Comparison of ENCODE assay signal across 29 cellular contexts in genomic region chr5:135735831-135736230, GRCh38.
"Had no signal": no experiment of that assay in that cellular context is flagged by ENCODE, and none has a peak within 500 bp of the region (broad histone marks: within the 10 kb centered on the region; RNA-seq: fewer than 3 reads in every experiment).

No MANE protein-coding gene starts in this region.

- H3K9me3 ChIP-seq: gastroesophageal sphincter, right atrium auricular region, thyroid gland had no signal

- H3K27me3 Mint-ChIP-seq: stimulated activated memory B cell treated with anti-CD40 and anti-IgM and Interleukin-4, amounts not matched to agents 10 μg/mL and 1 μg/mL and 100 μg/mL, for 72 hours had no signal

- H3K27ac ChIP-seq: gastroesophageal sphincter, hepatocyte, right atrium auricular region, thyroid gland, VCaP had no signal

- DNase-seq: activated CD4-positive, alpha-beta T cell treated with anti-CD3 and anti-CD28 coated beads for 48 hours; activated CD4-positive, alpha-beta T cell treated with anti-CD3 and anti-CD28 coated beads, Interleukin-2, amount 50 U/mL, for 48 hours; activated gamma-delta T cell treated with Interleukin-2 at 50 U/mL for 16 hours; activated naive CD4-positive, alpha-beta T cell treated with anti-CD3 and anti-CD28 coated beads, Interleukin-2, amount 50 U/mL, for 16 hours; activated T-cell treated with anti-CD3 and anti-CD28 coated beads, Interleukin-2, amount 50 U/mL, for 4 hours; effector CD8-positive, alpha-beta T cell; left cardiac atrium; left ventricle myocardium superior; mammary epithelial cell; naive B cell; occipital lobe; stimulated activated CD4-positive, alpha-beta T cell treated with anti-CD3 and anti-CD28 coated beads, Interleukin-1b, Interleukin-23, amount 100 ng/mL, for 48 hours; stimulated activated CD4-positive, alpha-beta T cell treated with anti-CD3 and anti-CD28 coated beads, Interleukin-4, amount 100 ng/mL, for 4 hours; stimulated activated CD8-positive, alpha-beta memory T cell treated with anti-CD3 and anti-CD28 coated beads, Interleukin-4, amount 100 ng/mL, for 48 hours; stimulated activated naive CD8-positive, alpha-beta T cell treated with anti-CD3 and anti-CD28 coated beads, Interleukin-15, amount 100 ng/mL, for 72 hours; substantia nigra; T-helper 9 cell; thyroid gland had no signal

- H3K36me3 Mint-ChIP-seq: mesothelial cell of epicardium; naive B cell; stimulated activated memory B cell treated with anti-CD40 and anti-IgM and Interleukin-4, amounts not matched to agents 10 μg/mL and 1 μg/mL and 100 μg/mL, for 72 hours had no signal

- H3K9me3 Mint-ChIP-seq: activated T-cell treated with anti-CD3 and anti-CD28 coated beads, Interleukin-2, amount 50 U/mL, for 4 hours; activated T-helper 17 cell treated with anti-CD3 and anti-CD28 coated beads, Interleukin-2, amount 50 U/mL, for 72 hours; central memory CD8-positive, alpha-beta T cell; mesothelial cell of epicardium; stimulated activated memory B cell treated with anti-CD40 and anti-IgM and Interleukin-4, amounts not matched to agents 10 μg/mL and 1 μg/mL and 100 μg/mL, for 72 hours; stimulated activated naive CD8-positive, alpha-beta T cell treated with anti-CD3 and anti-CD28 coated beads, Interleukin-15, amount 100 ng/mL, for 72 hours; T-helper 1 cell treated with Interleukin-12 subunit alpha and Interleukin-12 subunit beta and Interleukin-4 antibody, amounts not matched to agents 30 μg/mL and 1 μg/mL, for 36 hours had no signal

- H3K27me3 ChIP-seq: gastroesophageal sphincter, hepatocyte, right atrium auricular region, thyroid gland had no signal

- ATAC-seq: activated CD4-positive, CD25-positive, alpha-beta regulatory T cell treated with anti-CD3 and anti-CD28 coated beads, Interleukin-2, amount 50 U/mL, for 24 hours; activated T-cell treated with anti-CD3 and anti-CD28 coated beads, Interleukin-2, amount 50 U/mL, for 4 hours; activated T-helper 17 cell treated with anti-CD3 and anti-CD28 coated beads, Interleukin-2, amount 50 U/mL, for 72 hours; gastroesophageal sphincter; left cardiac atrium; left ventricle myocardium superior; stimulated activated memory B cell treated with anti-CD40 and anti-IgM and Interleukin-4, amounts not matched to agents 10 μg/mL and 1 μg/mL and 100 μg/mL, for 72 hours; stimulated activated naive CD8-positive, alpha-beta T cell treated with anti-CD3 and anti-CD28 coated beads, Interleukin-15, amount 100 ng/mL, for 72 hours had no signal

- H3K4me3 ChIP-seq: gastroesophageal sphincter, hepatocyte, right atrium auricular region, smooth muscle cell, thyroid gland had no signal

- H3K4me1 Mint-ChIP-seq: activated T-helper 17 cell treated with anti-CD3 and anti-CD28 coated beads, Interleukin-2, amount 50 U/mL, for 72 hours; central memory CD8-positive, alpha-beta T cell; naive B cell; stimulated activated memory B cell treated with anti-CD40 and anti-IgM and Interleukin-4, amounts not matched to agents 10 μg/mL and 1 μg/mL and 100 μg/mL, for 72 hours; stimulated activated naive CD8-positive, alpha-beta T cell treated with anti-CD3 and anti-CD28 coated beads, Interleukin-15, amount 100 ng/mL, for 72 hours had no signal

- H3K4me1 ChIP-seq: gastroesophageal sphincter, thyroid gland had no signal

- H3K4me3 Mint-ChIP-seq: activated T-cell treated with anti-CD3 and anti-CD28 coated beads, Interleukin-2, amount 50 U/mL, for 4 hours; activated T-helper 17 cell treated with anti-CD3 and anti-CD28 coated beads, Interleukin-2, amount 50 U/mL, for 72 hours; central memory CD8-positive, alpha-beta T cell; mesothelial cell of epicardium; naive B cell; stimulated activated memory B cell treated with anti-CD40 and anti-IgM and Interleukin-4, amounts not matched to agents 10 μg/mL and 1 μg/mL and 100 μg/mL, for 72 hours; stimulated activated naive CD8-positive, alpha-beta T cell treated with anti-CD3 and anti-CD28 coated beads, Interleukin-15, amount 100 ng/mL, for 72 hours; T-helper 1 cell treated with Interleukin-12 subunit alpha and Interleukin-12 subunit beta and Interleukin-4 antibody, amounts not matched to agents 30 μg/mL and 1 μg/mL, for 36 hours had no signal

- H3K36me3 ChIP-seq: gastroesophageal sphincter, right atrium auricular region, thyroid gland had no signal

- H3K27ac Mint-ChIP-seq: activated T-helper 17 cell treated with anti-CD3 and anti-CD28 coated beads, Interleukin-2, amount 50 U/mL, for 72 hours; mesothelial cell of epicardium; naive B cell; stimulated activated memory B cell treated with anti-CD40 and anti-IgM and Interleukin-4, amounts not matched to agents 10 μg/mL and 1 μg/mL and 100 μg/mL, for 72 hours; stimulated activated naive CD8-positive, alpha-beta T cell treated with anti-CD3 and anti-CD28 coated beads, Interleukin-15, amount 100 ng/mL, for 72 hours; T-helper 1 cell treated with Interleukin-12 subunit alpha and Interleukin-12 subunit beta and Interleukin-4 antibody, amounts not matched to agents 30 μg/mL and 1 μg/mL, for 36 hours had no signal
